Comparison of ENCODE assay signal across 12 cellular contexts in the genomic region with DNA sequence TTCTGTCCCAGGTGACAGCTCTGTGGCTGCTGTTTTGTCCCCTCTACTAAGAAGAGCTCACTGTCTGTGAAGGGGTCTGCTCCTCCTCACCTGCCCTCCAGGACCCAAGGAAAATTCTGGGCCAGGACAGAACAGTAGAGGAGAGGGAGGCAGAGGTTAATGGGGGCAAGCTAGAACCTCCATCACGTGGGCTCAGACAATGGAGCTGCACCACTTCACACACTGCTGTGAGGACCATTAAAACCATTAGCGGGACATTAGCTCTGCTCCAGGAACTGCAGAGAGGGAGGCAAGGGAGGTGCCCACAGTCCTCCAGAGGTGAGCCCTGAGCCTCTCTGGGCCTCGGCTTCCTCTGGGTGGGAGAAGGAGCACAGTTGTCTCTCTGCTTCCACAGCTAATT.
DNase-seq lines count a peak whose midpoint lies in the region; ATAC-seq and TF ChIP-seq lines count a peak whose summit lies in the region.
"Had no signal": no experiment of that assay in that cellular context is flagged by ENCODE, and none has a peak within 500 bp of the region (broad histone marks: within the 10 kb centered on the region; RNA-seq: fewer than 3 reads in every experiment).

No MANE protein-coding gene starts in this region.

- H3K9me3 Mint-ChIP-seq in activated CD4-positive, alpha-beta T cell treated with anti-CD3 and anti-CD28 coated beads, Interleukin-2, amount 10 ng/mL, durations not matched to agents 7 days and 5 days, result no peaks in the 10 kb centered on the region
- no peaks in the 10 kb centered on the region for H3K9me3 Mint-ChIP-seq in chondrocyte (ENCODE audit: low read depth)
- no peaks in the 10 kb centered on the region for H3K9me3 Mint-ChIP-seq in neural crest cell
- H3K9me3 Mint-ChIP-seq in activated CD8-positive, alpha-beta memory T cell treated with anti-CD3 and anti-CD28 coated beads, Interleukin-2, amount 10 ng/mL, durations not matched to agents 7 days and 5 days (ENCODE audit: low read depth), result no peaks in the 10 kb centered on the region
- H3K9me3 Mint-ChIP-seq: type B pancreatic cell had no signal

- TF ChIP-seq CTCF in chondrocyte (IDR thresholded peaks at IDR 0.05) (no peak), neural crest cell (conservative IDR thresholded peaks at IDR 0.05) (no peak)

- no peaks in the 10 kb centered on the region for H3K27me3 Mint-ChIP-seq in activated CD4-positive, alpha-beta T cell treated with anti-CD3 and anti-CD28 coated beads, Interleukin-2, amount 10 ng/mL, durations not matched to agents 7 days and 5 days
- H3K27me3 Mint-ChIP-seq in chondrocyte (ENCODE audit: low read depth), result no peaks in the 10 kb centered on the region
- H3K27me3 Mint-ChIP-seq in neural crest cell (ENCODE audit: low read depth), result no peaks in the 10 kb centered on the region
- H3K27me3 Mint-ChIP-seq in activated CD8-positive, alpha-beta memory T cell treated with anti-CD3 and anti-CD28 coated beads, Interleukin-2, amount 10 ng/mL, durations not matched to agents 7 days and 5 days, result no peaks in the 10 kb centered on the region
- H3K27me3 Mint-ChIP-seq: type B pancreatic cell had no signal

- peaks cover 58% of the 10 kb centered on the region for H3K4me1 Mint-ChIP-seq in activated CD4-positive, alpha-beta T cell treated with anti-CD3 and anti-CD28 coated beads, Interleukin-2, amount 10 ng/mL, durations not matched to agents 7 days and 5 days
- H3K4me1 Mint-ChIP-seq in chondrocyte (ENCODE audit: low read depth) (peaks cover 3% of the 10 kb centered on the region), neural crest cell (peaks cover 47% of the 10 kb centered on the region)
- H3K4me1 Mint-ChIP-seq in activated CD8-positive, alpha-beta memory T cell treated with anti-CD3 and anti-CD28 coated beads, Interleukin-2, amount 10 ng/mL, durations not matched to agents 7 days and 5 days, result peaks cover 26% of the 10 kb centered on the region

- peaks cover 39% of the 10 kb centered on the region for H3K36me3 Mint-ChIP-seq in activated CD4-positive, alpha-beta T cell treated with anti-CD3 and anti-CD28 coated beads, Interleukin-2, amount 10 ng/mL, durations not matched to agents 7 days and 5 days (ENCODE audit: low read depth)
- H3K36me3 Mint-ChIP-seq in chondrocyte (ENCODE audit: low read depth) (peaks cover 5% of the 10 kb centered on the region), neural crest cell (ENCODE audit: low read depth) (no peaks in the 10 kb centered on the region)
- peaks cover 5% of the 10 kb centered on the region for H3K36me3 Mint-ChIP-seq in activated CD8-positive, alpha-beta memory T cell treated with anti-CD3 and anti-CD28 coated beads, Interleukin-2, amount 10 ng/mL, durations not matched to agents 7 days and 5 days

- CTCF ChIA-PET in activated CD4-positive, alpha-beta T cell treated with anti-CD3 and anti-CD28 coated beads, Interleukin-2, amount 10 ng/mL, durations not matched to agents 7 days and 5 days (lab: Charles Lee), result interaction anchor here (1.1 to 1.5 kb wide), 3 partner anchors 11 to 166 kb away, joined by 3 to 6 read pairs (median 3); no protein-coding TSS in a partner anchor
- CTCF ChIA-PET in activated CD8-positive, alpha-beta memory T cell treated with anti-CD3 and anti-CD28 coated beads, Interleukin-2, amount 10 ng/mL, durations not matched to agents 7 days and 5 days (lab: Charles Lee), result interaction anchor here (1.6 kb wide), 1 partner anchor 9 kb away, joined by 3 read pairs; no protein-coding TSS in a partner anchor

- POLR2A ChIA-PET in activated CD4-positive, alpha-beta T cell treated with anti-CD3 and anti-CD28 coated beads, Interleukin-2, amount 10 ng/mL, durations not matched to agents 7 days and 5 days (lab: Charles Lee), result no interaction called here

- ATAC-seq in activated CD8-positive, alpha-beta memory T cell treated with anti-CD3 and anti-CD28 coated beads, Interleukin-2, amount 10 ng/mL, durations not matched to agents 7 days and 5 days, result no peak
- ATAC-seq: sciatic nerve had no signal

- no peak overlapping the region for H3K4me3 Mint-ChIP-seq in activated CD4-positive, alpha-beta T cell treated with anti-CD3 and anti-CD28 coated beads, Interleukin-2, amount 10 ng/mL, durations not matched to agents 7 days and 5 days
- no peak overlapping the region for H3K4me3 Mint-ChIP-seq in chondrocyte (ENCODE audit: unreplicated experiment)
- no peak overlapping the region for H3K4me3 Mint-ChIP-seq in neural crest cell
- no peak overlapping the region for H3K4me3 Mint-ChIP-seq in activated CD8-positive, alpha-beta memory T cell treated with anti-CD3 and anti-CD28 coated beads, Interleukin-2, amount 10 ng/mL, durations not matched to agents 7 days and 5 days
- H3K4me3 Mint-ChIP-seq: type B pancreatic cell had no signal

- no peak for DNase-seq in activated CD4-positive, alpha-beta T cell treated with anti-CD3 and anti-CD28 coated beads, Interleukin-2, amount 10 ng/mL, durations not matched to agents 7 days and 5 days
- DNase-seq in activated CD4-positive, alpha-beta T cell treated with anti-CD3 and anti-CD28 coated beads, Interleukin-2, amount 50 U/mL, for 48 hours, result no peak
- peak; percentile 74 for DNase-seq in NCI-H187 treated with DMSO at 0.1 percent for 48 hours (lab: John Stamatoyannopoulos, UW)
- peak; percentile 53 for DNase-seq in chondrocyte (ENCODE audit: low spot score)
- DNase-seq in neural crest cell (ENCODE audit: low read depth, low spot score), result no peak
- no peak for DNase-seq in AG08396 (ENCODE audit: low spot score)
- no peak for DNase-seq in dermis blood vessel endothelial cell
- DNase-seq in activated CD8-positive, alpha-beta memory T cell treated with anti-CD3 and anti-CD28 coated beads, Interleukin-2, amount 10 ng/mL, durations not matched to agents 7 days and 5 days, result no peak
- DNase-seq: foreskin melanocyte; stimulated activated CD4-positive, alpha-beta T cell treated with anti-CD3 and anti-CD28 coated beads, Interleukin-2, amount 100 ng/mL, for 24 hours had no signal

- H3K27ac Mint-ChIP-seq in activated CD4-positive, alpha-beta T cell treated with anti-CD3 and anti-CD28 coated beads, Interleukin-2, amount 10 ng/mL, durations not matched to agents 7 days and 5 days, result peak overlapping the region; percentile 46
- H3K27ac Mint-ChIP-seq in chondrocyte (ENCODE audit: unreplicated experiment) (no peak overlapping the region), neural crest cell (ENCODE audit: unreplicated experiment) (peak overlapping the region; percentile 70)
- H3K27ac Mint-ChIP-seq in activated CD8-positive, alpha-beta memory T cell treated with anti-CD3 and anti-CD28 coated beads, Interleukin-2, amount 10 ng/mL, durations not matched to agents 7 days and 5 days, result no peak overlapping the region
- H3K27ac Mint-ChIP-seq: type B pancreatic cell had no signal

Comparison
In these comparisons a context has a peak if more than half of its experiments do, and no peak if none do; other contexts are left out.
1. DNase-seq: peak in NCI-H187 treated with DMSO at 0.1 percent for 48 hours (single experiment) and chondrocyte (single experiment); none in activated CD4-positive, alpha-beta T cell treated with anti-CD3 and anti-CD28 coated beads, Interleukin-2, amount 10 ng/mL, durations not matched to agents 7 days and 5 days (single experiment), activated CD4-positive, alpha-beta T cell treated with anti-CD3 and anti-CD28 coated beads, Interleukin-2, amount 50 U/mL, for 48 hours (0 of 2), neural crest cell (single experiment), AG08396 (single experiment), dermis blood vessel endothelial cell (single experiment) and activated CD8-positive, alpha-beta memory T cell treated with anti-CD3 and anti-CD28 coated beads, Interleukin-2, amount 10 ng/mL, durations not matched to agents 7 days and 5 days (single experiment).
2. H3K27ac Mint-ChIP-seq: peak in activated CD4-positive, alpha-beta T cell treated with anti-CD3 and anti-CD28 coated beads, Interleukin-2, amount 10 ng/mL, durations not matched to agents 7 days and 5 days (single experiment) and neural crest cell (single experiment); none in chondrocyte (single experiment) and activated CD8-positive, alpha-beta memory T cell treated with anti-CD3 and anti-CD28 coated beads, Interleukin-2, amount 10 ng/mL, durations not matched to agents 7 days and 5 days (single experiment).